In the genomic region with DNA sequence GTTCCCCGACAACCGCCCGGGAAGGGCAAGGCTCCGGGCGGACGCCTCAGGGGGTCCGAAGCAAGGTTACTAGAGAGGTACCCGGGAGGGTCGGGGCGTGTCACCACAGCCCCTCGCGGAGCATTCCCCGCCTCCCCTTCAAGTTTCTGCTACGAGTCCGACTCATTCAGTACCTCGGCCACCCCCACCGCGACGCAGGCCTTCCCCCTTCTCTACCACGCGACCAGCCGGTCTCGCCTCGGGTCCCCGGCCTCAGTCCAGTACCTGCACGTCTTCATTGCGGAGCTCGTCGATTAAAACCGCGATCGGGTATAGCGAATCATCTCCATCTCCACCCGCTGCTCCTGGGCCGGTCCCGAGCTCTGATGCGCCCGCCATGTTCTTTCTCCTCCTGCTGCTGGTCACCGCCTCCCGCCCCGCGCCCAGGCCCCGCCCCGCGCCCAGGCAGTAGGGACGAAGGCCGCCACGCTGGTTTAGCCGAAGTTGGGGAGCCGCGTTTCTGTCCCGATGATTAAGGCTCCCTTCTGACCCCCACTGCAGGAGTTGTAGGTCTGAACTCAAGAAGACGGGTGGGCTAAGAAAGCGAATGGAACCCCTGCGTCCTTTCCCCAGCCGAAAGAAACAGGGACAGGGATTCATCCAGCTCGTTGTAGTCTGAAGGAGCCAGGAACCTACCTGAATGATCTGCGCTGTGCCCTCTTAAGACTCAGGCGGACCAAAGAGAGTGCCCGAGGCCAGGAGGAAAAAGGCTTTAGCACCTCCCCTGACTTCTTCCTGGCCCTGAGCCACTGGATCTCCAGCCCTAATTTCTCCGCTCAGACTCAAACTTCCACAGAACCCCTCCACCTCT, we compare ENCODE assay signal across 1 cellular context.
A peak's percentile ranks its signal among the peaks of the same experiment; 100 is the strongest.
TF ChIP-seq lines count a peak whose summit lies in the region.

Gene PPP2R1B (minus strand): TSS at position 406 of the 850 bp plus-strand sequence. CDS start 28 bp downstream, at position 378.

TF ChIP-seq in HepG2, 621 proteins besides CTCF, POLR2A, EP300 and RAD21 (continued from another document and continues in another):
- TF ChIP-seq, protein P1, sequence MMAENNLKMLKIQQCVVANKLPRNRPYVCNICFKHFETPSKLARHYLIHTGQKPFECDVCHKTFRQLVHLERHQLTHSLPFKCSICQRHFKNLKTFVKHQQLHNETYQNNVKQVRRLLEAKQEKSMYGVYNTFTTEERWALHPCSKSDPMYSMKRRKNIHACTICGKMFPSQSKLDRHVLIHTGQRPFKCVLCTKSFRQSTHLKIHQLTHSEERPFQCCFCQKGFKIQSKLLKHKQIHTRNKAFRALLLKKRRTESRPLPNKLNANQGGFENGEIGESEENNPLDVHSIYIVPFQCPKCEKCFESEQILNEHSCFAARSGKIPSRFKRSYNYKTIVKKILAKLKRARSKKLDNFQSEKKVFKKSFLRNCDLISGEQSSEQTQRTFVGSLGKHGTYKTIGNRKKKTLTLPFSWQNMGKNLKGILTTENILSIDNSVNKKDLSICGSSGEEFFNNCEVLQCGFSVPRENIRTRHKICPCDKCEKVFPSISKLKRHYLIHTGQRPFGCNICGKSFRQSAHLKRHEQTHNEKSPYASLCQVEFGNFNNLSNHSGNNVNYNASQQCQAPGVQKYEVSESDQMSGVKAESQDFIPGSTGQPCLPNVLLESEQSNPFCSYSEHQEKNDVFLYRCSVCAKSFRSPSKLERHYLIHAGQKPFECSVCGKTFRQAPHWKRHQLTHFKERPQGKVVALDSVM (CRISPR knock-in tag; IDR thresholded peaks at IDR 0.05): 0 out of 2 replicates have a peak, but pooled peaks have one; percentile 35
- TF ChIP-seq MBNL3 (CRISPR knock-in tag; conservative IDR thresholded peaks at IDR 0.05): no peak
- TF ChIP-seq ZNF616 (CRISPR knock-in tag; IDR thresholded peaks at IDR 0.05; ENCODE audit: low read depth): no peak; the same call in 1 of the 2 replicates
- peak; percentile 58; the same call in 1 of the 2 replicates for TF ChIP-seq ZNF547 (CRISPR knock-in tag; IDR thresholded peaks at IDR 0.05)
- TF ChIP-seq ZNF780A (CRISPR knock-in tag; IDR thresholded peaks at IDR 0.05): no peak
- TF ChIP-seq ZNF33B (CRISPR knock-in tag; IDR thresholded peaks at IDR 0.05): peak; percentile 75; the same call in 1 of the 2 replicates
- TF ChIP-seq ZBED4 (CRISPR knock-in tag; IDR thresholded peaks at IDR 0.05; ENCODE audit: borderline replicate concordance): no peak
- TF ChIP-seq, protein P2, sequence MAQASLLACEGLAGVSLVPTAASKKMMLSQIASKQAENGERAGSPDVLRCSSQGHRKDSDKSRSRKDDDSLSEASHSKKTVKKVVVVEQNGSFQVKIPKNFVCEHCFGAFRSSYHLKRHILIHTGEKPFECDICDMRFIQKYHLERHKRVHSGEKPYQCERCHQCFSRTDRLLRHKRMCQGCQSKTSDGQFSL (CRISPR knock-in tag; IDR thresholded peaks at IDR 0.05): peak; percentile 12
- 0 out of 2 replicates have a peak, but pooled peaks have one; percentile 31 for TF ChIP-seq ZNF253 (CRISPR knock-in tag; IDR thresholded peaks at IDR 0.05; ENCODE audit: borderline replicate concordance)
- TF ChIP-seq, protein P3, sequence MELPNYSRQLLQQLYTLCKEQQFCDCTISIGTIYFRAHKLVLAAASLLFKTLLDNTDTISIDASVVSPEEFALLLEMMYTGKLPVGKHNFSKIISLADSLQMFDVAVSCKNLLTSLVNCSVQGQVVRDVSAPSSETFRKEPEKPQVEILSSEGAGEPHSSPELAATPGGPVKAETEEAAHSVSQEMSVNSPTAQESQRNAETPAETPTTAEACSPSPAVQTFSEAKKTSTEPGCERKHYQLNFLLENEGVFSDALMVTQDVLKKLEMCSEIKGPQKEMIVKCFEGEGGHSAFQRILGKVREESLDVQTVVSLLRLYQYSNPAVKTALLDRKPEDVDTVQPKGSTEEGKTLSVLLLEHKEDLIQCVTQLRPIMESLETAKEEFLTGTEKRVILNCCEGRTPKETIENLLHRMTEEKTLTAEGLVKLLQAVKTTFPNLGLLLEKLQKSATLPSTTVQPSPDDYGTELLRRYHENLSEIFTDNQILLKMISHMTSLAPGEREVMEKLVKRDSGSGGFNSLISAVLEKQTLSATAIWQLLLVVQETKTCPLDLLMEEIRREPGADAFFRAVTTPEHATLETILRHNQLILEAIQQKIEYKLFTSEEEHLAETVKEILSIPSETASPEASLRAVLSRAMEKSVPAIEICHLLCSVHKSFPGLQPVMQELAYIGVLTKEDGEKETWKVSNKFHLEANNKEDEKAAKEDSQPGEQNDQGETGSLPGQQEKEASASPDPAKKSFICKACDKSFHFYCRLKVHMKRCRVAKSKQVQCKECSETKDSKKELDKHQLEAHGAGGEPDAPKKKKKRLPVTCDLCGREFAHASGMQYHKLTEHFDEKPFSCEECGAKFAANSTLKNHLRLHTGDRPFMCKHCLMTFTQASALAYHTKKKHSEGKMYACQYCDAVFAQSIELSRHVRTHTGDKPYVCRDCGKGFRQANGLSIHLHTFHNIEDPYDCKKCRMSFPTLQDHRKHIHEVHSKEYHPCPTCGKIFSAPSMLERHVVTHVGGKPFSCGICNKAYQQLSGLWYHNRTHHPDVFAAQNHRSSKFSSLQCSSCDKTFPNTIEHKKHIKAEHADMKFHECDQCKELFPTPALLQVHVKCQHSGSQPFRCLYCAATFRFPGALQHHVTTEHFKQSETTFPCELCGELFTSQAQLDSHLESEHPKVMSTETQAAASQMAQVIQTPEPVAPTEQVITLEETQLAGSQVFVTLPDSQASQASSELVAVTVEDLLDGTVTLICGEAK (IDR thresholded peaks at IDR 0.05): no peak
- TF ChIP-seq, protein P3 (CRISPR knock-in tag; IDR thresholded peaks at IDR 0.05): peak; percentile 13; the same call in 1 of the 2 replicates
- TF ChIP-seq CHD2 (IDR thresholded peaks at IDR 0.05; ENCODE audit: low read depth, low read length): no peak
- TF ChIP-seq SMARCE1 (IDR thresholded peaks at IDR 0.05; ENCODE audit: borderline replicate concordance): no peak
- TF ChIP-seq NFE2L2 (IDR thresholded peaks at IDR 0.05; ENCODE audit: low read length): no peak
- TF ChIP-seq ZMAT3 (CRISPR knock-in tag; conservative IDR thresholded peaks at IDR 0.05): 0 out of 2 replicates have a peak, but pooled peaks have one; percentile 53
- no peak for TF ChIP-seq NR2F2 (IDR thresholded peaks at IDR 0.05; ENCODE audit: borderline replicate concordance, low read depth)
- TF ChIP-seq MTA3 (CRISPR knock-in tag; IDR thresholded peaks at IDR 0.05): no peak
- 0 out of 2 replicates have a peak, but pooled peaks have one; percentile 25 for TF ChIP-seq ZNF264 (CRISPR knock-in tag; IDR thresholded peaks at IDR 0.05)
- no peak for TF ChIP-seq ZNF207 (IDR thresholded peaks at IDR 0.05; ENCODE audit: borderline replicate concordance)
- TF ChIP-seq RBFOX2 (IDR thresholded peaks at IDR 0.05; ENCODE audit: low read depth, low read length): peak; percentile 57; the same call in 1 of the 2 replicates
- TF ChIP-seq MLXIP (CRISPR knock-in tag; IDR thresholded peaks at IDR 0.05; ENCODE audit: borderline replicate concordance): peak; percentile 42; the same call in 1 of the 2 replicates
- TF ChIP-seq AHR (CRISPR knock-in tag; IDR thresholded peaks at IDR 0.05): no peak; the same call in 1 of the 2 replicates
